ENCODE assay signal across 17 cellular contexts in genomic region chr1:66696771-66697170, GRCh38. TPM values are rescaled to one million over a fixed set of nuclear protein-coding genes. Genes with fewer than 3 reads are reported as not detected.
DNase-seq lines count a peak whose midpoint lies in the region; ATAC-seq and TF ChIP-seq lines count a peak whose summit lies in the region.
"Had no signal": no experiment of that assay in that cellular context is flagged by ENCODE, and none has a peak within 500 bp of the region (broad histone marks: within the 10 kb centered on the region; RNA-seq: fewer than 3 reads in every experiment).

No MANE protein-coding gene starts in this region.

- dilution Hi-C loops in mammary epithelial cell (cut with HindIII; ENCODE audit: low sequenced_read_pairs): no loop called here

- H3K14ac ChIP-seq in mesenchymal stem cell (ENCODE audit: low read length in 2 of 2): no peak overlapping the region

- in situ Hi-C loops in mammary epithelial cell (cut with MboI; ENCODE audit: low sequenced_read_pairs in 2 of 2): no loop called here

- no peak overlapping the region for H4K91ac ChIP-seq in mesenchymal stem cell (ENCODE audit: low read length)

- H3F3A ChIP-seq in PC-9 (ENCODE audit: insufficient read depth, low read depth): peaks cover 12% of the 10 kb centered on the region

- H3K9me3 Mint-ChIP-seq in MCF 10A (ENCODE audit: unreplicated experiment): no peaks in the 10 kb centered on the region
- H3K9me3 Mint-ChIP-seq in activated T-cell treated with anti-CD3 and anti-CD28 coated beads, Interleukin-2, amount 50 U/mL, for 72 hours: no peaks in the 10 kb centered on the region
- H3K9me3 Mint-ChIP-seq: CD14-positive monocyte had no signal

- no peak overlapping the region for H4K8ac ChIP-seq in mesenchymal stem cell (ENCODE audit: low read length)

- H2BK120ac ChIP-seq in mesenchymal stem cell (ENCODE audit: low read depth, low read length): no peak overlapping the region

- H3K9ac ChIP-seq in mammary epithelial cell (ENCODE audit: insufficient read depth, low read length): no peak overlapping the region
- no peak overlapping the region for H3K9ac ChIP-seq in mesenchymal stem cell (ENCODE audit: low read length)
- H3K9ac ChIP-seq: GM23248 had no signal

- H3K4me1 ChIP-seq in mammary epithelial cell (ENCODE audit: insufficient read depth, low read length) (no peaks in the 10 kb centered on the region), PC-9 (replicated peaks; ENCODE audit: insufficient read depth) (peaks cover 25% of the 10 kb centered on the region), mesenchymal stem cell (ENCODE audit: control insufficient read depth, insufficient read depth, low read depth, low read length) (no peaks in the 10 kb centered on the region)

- TF ChIP-seq CTCF in MCF 10A (IDR thresholded peaks at IDR 0.05; ENCODE audit: unreplicated experiment) (no peak), mammary epithelial cell (conservative IDR thresholded peaks at IDR 0.05 in 1 of 2, IDR thresholded peaks at IDR 0.05 in 1 of 2; ENCODE audit: extremely low read depth in 1 of 2, insufficient read depth in 1 of 2, low read depth in 1 of 2, low read length in 2 of 2) (no peak), PC-9 (conservative IDR thresholded peaks at IDR 0.05) (no peak)

- POLR2A ChIA-PET in MCF 10A (lab: Yijun Ruan, JAX) (no interaction called here), PC-9 (lab: Charles Lee; ENCODE audit: unreplicated experiment) (no interaction called here)

- no peak overlapping the region for H3K18ac ChIP-seq in mesenchymal stem cell (ENCODE audit: low read depth in 1 of 2, low read length in 2 of 2)

- CTCF ChIA-PET in MCF 10A (lab: Yijun Ruan, JAX): interaction anchor here (0.6 kb wide), 1 partner anchor 174 kb away, joined by 5 read pairs; no protein-coding TSS in a partner anchor
- CTCF ChIA-PET in mammary epithelial cell (lab: Charles Lee; ENCODE audit: low non-redundant PET): no interaction called here
- CTCF ChIA-PET in PC-9 (lab: Charles Lee): no interaction called here

- no peak overlapping the region for H2AK5ac ChIP-seq in mesenchymal stem cell (ENCODE audit: low read length, severe bottlenecking)

- no peak overlapping the region for H3K4me2 ChIP-seq in mammary epithelial cell (ENCODE audit: insufficient read depth, low read depth, low read length)
- H3K4me2 ChIP-seq in PC-9: 0 out of 2 replicates have a peak overlapping the region, but pooled peaks have one; percentile 3
- no peak overlapping the region for H3K4me2 ChIP-seq in mesenchymal stem cell (ENCODE audit: low read length, poor library complexity, severe bottlenecking)

- H3K4me3 ChIP-seq in mammary epithelial cell (replicated peaks in 1 of 3; ENCODE audit: insufficient read depth in 1 of 3, low read depth in 2 of 3, low read length in 3 of 3) (no peak overlapping the region), PC-9 (no peak overlapping the region), mesenchymal stem cell (ENCODE audit: insufficient read depth in 1 of 2, low read depth in 1 of 2, low read length in 2 of 2) (no peak overlapping the region)
- H3K4me3 ChIP-seq: GM23248, K562, SJSA1 had no signal

- H3K27me3 Mint-ChIP-seq in MCF 10A (ENCODE audit: insufficient read depth, unreplicated experiment): no peaks in the 10 kb centered on the region
- H3K27me3 Mint-ChIP-seq in activated T-cell treated with anti-CD3 and anti-CD28 coated beads, Interleukin-2, amount 50 U/mL, for 72 hours (ENCODE audit: low read depth): no peaks in the 10 kb centered on the region

- ATAC-seq in GM21360 (IDR thresholded peaks at IDR 0.05; ENCODE audit: unreplicated experiment): no peak
- ATAC-seq in activated T-cell treated with anti-CD3 and anti-CD28 coated beads, Interleukin-2, amount 50 U/mL, for 72 hours (replicated peaks in 1 of 2): no peak
- ATAC-seq: K562, PC-3 had no signal

- H4K20me1 ChIP-seq in mammary epithelial cell (ENCODE audit: insufficient read depth, low read length) (no peaks in the 10 kb centered on the region), PC-9 (ENCODE audit: insufficient read depth) (no peaks in the 10 kb centered on the region)

- H3K36me3 ChIP-seq in mammary epithelial cell (ENCODE audit: insufficient read depth, low read length): no peaks in the 10 kb centered on the region
- H3K36me3 ChIP-seq in PC-9 (ENCODE audit: low read depth): no peaks in the 10 kb centered on the region
- H3K36me3 ChIP-seq in mesenchymal stem cell (ENCODE audit: control insufficient read depth in 1 of 2, insufficient read depth in 2 of 2, low read depth in 1 of 2, low read length in 2 of 2): peaks cover 5 to 20% of the 10 kb centered on the region in 2 experiments
- H3K36me3 ChIP-seq: SJSA1 had no signal

- H3K27me3 ChIP-seq in mammary epithelial cell (ENCODE audit: insufficient read depth, low read length): no peaks in the 10 kb centered on the region
- H3K27me3 ChIP-seq in PC-9 (ENCODE audit: insufficient read depth, low read depth): no peaks in the 10 kb centered on the region
- H3K27me3 ChIP-seq in mesenchymal stem cell (ENCODE audit: control insufficient read depth in 1 of 2, insufficient read depth in 1 of 2, low read length in 2 of 2): no peaks in the 10 kb centered on the region
- H3K27me3 ChIP-seq: SJSA1 had no signal

- H2BK5ac ChIP-seq in mesenchymal stem cell (ENCODE audit: low read depth, low read length, poor library complexity, severe bottlenecking): no peak overlapping the region

- H3K36me3 Mint-ChIP-seq in MCF 10A (ENCODE audit: insufficient read depth, unreplicated experiment): no peaks in the 10 kb centered on the region
- no peaks in the 10 kb centered on the region for H3K36me3 Mint-ChIP-seq in activated T-cell treated with anti-CD3 and anti-CD28 coated beads, Interleukin-2, amount 50 U/mL, for 72 hours (ENCODE audit: insufficient read depth in 2 of 2)
- H3K36me3 Mint-ChIP-seq: CD14-positive monocyte had no signal

- no peak overlapping the region for H3K27ac Mint-ChIP-seq in MCF 10A (ENCODE audit: low read depth, unreplicated experiment)
- no peak overlapping the region for H3K27ac Mint-ChIP-seq in activated T-cell treated with anti-CD3 and anti-CD28 coated beads, Interleukin-2, amount 50 U/mL, for 72 hours
- H3K27ac Mint-ChIP-seq: CD14-positive monocyte had no signal

- no peak overlapping the region for H3K23ac ChIP-seq in mesenchymal stem cell (ENCODE audit: low read length in 2 of 2)

- no peaks in the 10 kb centered on the region for H3K9me3 ChIP-seq in mammary epithelial cell (replicated peaks; ENCODE audit: insufficient read depth, low read length)
- no peaks in the 10 kb centered on the region for H3K9me3 ChIP-seq in PC-9 (ENCODE audit: insufficient read depth, low read depth)
- no peaks in the 10 kb centered on the region for H3K9me3 ChIP-seq in mesenchymal stem cell (ENCODE audit: control insufficient read depth, low read length)
- H3K9me3 ChIP-seq: SJSA1 had no signal

- BruUV-seq in MCF 10A (replicated peaks; lab: Mats Ljungman, UMichigan) (no TSS peak), mammary epithelial cell (replicated peaks; lab: Mats Ljungman, UMichigan) (no TSS peak), PC-9 (replicated peaks; lab: Mats Ljungman, UMichigan) (no TSS peak)

- no peak overlapping the region for H3K4me3 Mint-ChIP-seq in MCF 10A (ENCODE audit: unreplicated experiment)
- H3K4me3 Mint-ChIP-seq in activated T-cell treated with anti-CD3 and anti-CD28 coated beads, Interleukin-2, amount 50 U/mL, for 72 hours: no peak overlapping the region
- H3K4me3 Mint-ChIP-seq: CD14-positive monocyte had no signal

- H3K27ac ChIP-seq in mammary epithelial cell (ENCODE audit: insufficient read depth, low read depth, low read length) (no peak overlapping the region), PC-9 (peak overlapping the region; percentile 44), mesenchymal stem cell (ENCODE audit: low read length, poor library complexity, severe bottlenecking) (no peak overlapping the region)
- H3K27ac ChIP-seq: GM23248, SJSA1 had no signal

- peaks cover 5% of the 10 kb centered on the region for H3K4me1 Mint-ChIP-seq in MCF 10A (ENCODE audit: insufficient read depth, unreplicated experiment)
- H3K4me1 Mint-ChIP-seq in activated T-cell treated with anti-CD3 and anti-CD28 coated beads, Interleukin-2, amount 50 U/mL, for 72 hours (ENCODE audit: low read depth): no peaks in the 10 kb centered on the region
- H3K4me1 Mint-ChIP-seq: CD14-positive monocyte had no signal

- no peak overlapping the region for H3K4ac ChIP-seq in mesenchymal stem cell (ENCODE audit: low read depth in 1 of 2, low read length in 2 of 2)

- H3K9me2 ChIP-seq in PC-9 (ENCODE audit: insufficient read depth): no peaks in the 10 kb centered on the region

- H2AFZ ChIP-seq in mammary epithelial cell (ENCODE audit: low read depth, low read length) (no peak overlapping the region), PC-9 (no peak overlapping the region), mesenchymal stem cell (ENCODE audit: low read depth, low read length) (no peak overlapping the region)
- H2AFZ ChIP-seq: GM23248 had no signal

- no peak overlapping the region for H2BK15ac ChIP-seq in mesenchymal stem cell (ENCODE audit: low read depth, poor library complexity, severe bottlenecking)

- intact Hi-C loops in MCF 10A (cut with micrococcal nuclease) (no loop called here), mammary epithelial cell (cut with micrococcal nuclease) (loop anchor here (5.0 kb wide), 1 partner anchor 1514 kb away; no protein-coding TSS in a partner anchor), PC-9 (cut with micrococcal nuclease; ENCODE audit: unreplicated experiment) (no loop called here)

- no peaks in the 10 kb centered on the region for H3K79me1 ChIP-seq in mesenchymal stem cell (replicated peaks; ENCODE audit: low read length, poor library complexity, severe bottlenecking)

- DNase-seq in MCF 10A (ENCODE audit: unreplicated experiment) (peak; percentile 13), mammary epithelial cell (no peak), NCI-H2029 (lab: John Stamatoyannopoulos, UW) (peak; percentile 57), PC-9 (peak in 1 of 2 experiments; percentile 87), mesenchymal stem cell (no peak)
- no peak for DNase-seq in activated T-cell treated with anti-CD3 and anti-CD28 coated beads, Interleukin-2, amount 50 U/mL, for 72 hours
- DNase-seq: AML-193, DND-41, GM23248, HCEC 1CT, NCI-H524 treated with DMSO at 0.1 percent for 48 hours, PC-3, T-helper 2 cell had no signal

- H2BK12ac ChIP-seq in mesenchymal stem cell (ENCODE audit: low read length in 2 of 2): no peak overlapping the region

- no peaks in the 10 kb centered on the region for H3K79me2 ChIP-seq in mammary epithelial cell (ENCODE audit: insufficient read depth, low read length)
- H3K79me2 ChIP-seq in PC-9 (ENCODE audit: low read depth): no peaks in the 10 kb centered on the region

RNA-seq across cellular contexts. Expression of gene DYNLT5, which starts 55.5 kb away (rescaled TPM):
- total RNA-seq in MCF 10A (2022) (not detected in 2 replicates), mammary epithelial cell (not detected), PC-9 (2021) (not detected in 2 replicates)
- not detected for polyA plus RNA-seq in mammary epithelial cell
- not detected for polyA minus RNA-seq in mammary epithelial cell
- total RNA-seq in activated T-cell treated with anti-CD3 and anti-CD28 coated beads, Interleukin-2, amount 50 U/mL, for 72 hours: not detected
- polyA plus RNA-seq in mesenchymal stem cell (2013, experiment 1 of 2): 3.1 TPM
- polyA plus RNA-seq in mesenchymal stem cell (2013, experiment 2 of 2): 3.0 TPM
- total RNA-seq: K562, PC-3, SJSA1 had no signal
- polyA plus RNA-seq: K562 had no signal

Comparison
In these comparisons a context has a peak if more than half of its experiments do, and no peak if none do; other contexts are left out.
1. DNase-seq: peak in MCF 10A (single experiment) and NCI-H2029 (single experiment); none in mammary epithelial cell (single experiment), activated T-cell treated with anti-CD3 and anti-CD28 coated beads, Interleukin-2, amount 50 U/mL, for 72 hours (0 of 2) and mesenchymal stem cell (single experiment).